ENCODE assay signal across 8 cellular contexts in genomic region chr12:124917841-124918621, GRCh38. TPM values are rescaled to one million over a fixed set of nuclear protein-coding genes. Genes with fewer than 3 reads are reported as not detected.
A peak's percentile ranks its signal among the peaks of the same experiment; 100 is the strongest.
DNase-seq lines count a peak whose midpoint lies in the region; ATAC-seq and TF ChIP-seq lines count a peak whose summit lies in the region.

No MANE protein-coding gene starts in this region.

- peaks cover 7% of the 10 kb centered on the region for H3K36me3 ChIP-seq in lower lobe of right lung

- intact Hi-C loops in lower lobe of right lung (cut with DNase I) = no loop called here

- H3K4me1 Mint-ChIP-seq in activated naive CD4-positive, alpha-beta T cell treated with anti-CD3 and anti-CD28 coated beads, Interleukin-2, amount 10 ng/mL, durations not matched to agents 7 days and 5 days = peaks cover 85% of the 10 kb centered on the region
- peaks cover 94% of the 10 kb centered on the region for H3K4me1 Mint-ChIP-seq in brain
- H3K4me1 Mint-ChIP-seq in type B pancreatic cell (ENCODE audit: unreplicated experiment) = peaks cover 59% of the 10 kb centered on the region

- H3K9me3 Mint-ChIP-seq in activated naive CD4-positive, alpha-beta T cell treated with anti-CD3 and anti-CD28 coated beads, Interleukin-2, amount 10 ng/mL, durations not matched to agents 7 days and 5 days = no peaks in the 10 kb centered on the region
- H3K9me3 Mint-ChIP-seq in brain = peaks cover 15 to 26% (median 16%) of the 10 kb centered on the region in 5 experiments
- no peaks in the 10 kb centered on the region for H3K9me3 Mint-ChIP-seq in type B pancreatic cell

- no peaks in the 10 kb centered on the region for H3K27me3 ChIP-seq in lower lobe of right lung (ENCODE audit: low read depth)

- H3K27ac Mint-ChIP-seq in activated naive CD4-positive, alpha-beta T cell treated with anti-CD3 and anti-CD28 coated beads, Interleukin-2, amount 10 ng/mL, durations not matched to agents 7 days and 5 days = peak overlapping the region; percentile 100
- H3K27ac Mint-ChIP-seq in brain = peak overlapping the region; percentile 97 to 100 (median 99)
- H3K27ac Mint-ChIP-seq in type B pancreatic cell = peak overlapping the region; percentile 99

- peaks cover 70% of the 10 kb centered on the region for H3K4me1 ChIP-seq in lower lobe of right lung

- no peaks in the 10 kb centered on the region for H3K9me3 ChIP-seq in lower lobe of right lung

- TF ChIP-seq CTCF in brain (conservative IDR thresholded peaks at IDR 0.05) (no peak), lower lobe of right lung (IDR thresholded peaks at IDR 0.05) (no peak), type B pancreatic cell (conservative IDR thresholded peaks at IDR 0.05) (no peak)

- peak overlapping the region; percentile 91 for H3K4me3 ChIP-seq in lower lobe of right lung

- DNase-seq in activated naive CD4-positive, alpha-beta T cell treated with anti-CD3 and anti-CD28 coated beads, Interleukin-2, amount 10 ng/mL, durations not matched to agents 7 days and 5 days = peak; percentile 41
- DNase-seq in activated naive CD4-positive, alpha-beta T cell treated with Interleukin-2 at 50 U/mL for 16 hours = no peak
- DNase-seq in lower lobe of right lung = no peak
- DNase-seq in type B pancreatic cell (ENCODE audit: extremely low spot score, unreplicated experiment) = no peak
- DNase-seq in NCI-H69 (lab: John Stamatoyannopoulos, UW) = no peak
- no peak for DNase-seq in kidney glomerular epithelial cell (lab: John Stamatoyannopoulos, UW)
- no peak for DNase-seq in stimulated activated CD4-positive, alpha-beta T cell treated with anti-CD3 and anti-CD28 coated beads, Interleukin-4, amount 100 ng/mL, for 4 hours

- peak overlapping the region; percentile 100 for H3K27ac ChIP-seq in lower lobe of right lung

- ATAC-seq in lower lobe of right lung = no peak

- CTCF ChIA-PET in activated naive CD4-positive, alpha-beta T cell treated with anti-CD3 and anti-CD28 coated beads, Interleukin-2, amount 10 ng/mL, durations not matched to agents 7 days and 5 days (lab: Charles Lee) = interaction anchor here (2.0 to 12.7 kb wide), 3 partner anchors 9 to 21 kb away, joined by 6 to 156 read pairs (median 26); no protein-coding TSS in a partner anchor

- peaks cover 19% of the 10 kb centered on the region for H3K36me3 Mint-ChIP-seq in activated naive CD4-positive, alpha-beta T cell treated with anti-CD3 and anti-CD28 coated beads, Interleukin-2, amount 10 ng/mL, durations not matched to agents 7 days and 5 days
- H3K36me3 Mint-ChIP-seq in brain (peaks cover 16% of the 10 kb centered on the region), type B pancreatic cell (peaks cover 17% of the 10 kb centered on the region)

- H3K27me3 Mint-ChIP-seq in activated naive CD4-positive, alpha-beta T cell treated with anti-CD3 and anti-CD28 coated beads, Interleukin-2, amount 10 ng/mL, durations not matched to agents 7 days and 5 days = peaks cover 12% of the 10 kb centered on the region
- H3K27me3 Mint-ChIP-seq in brain (peaks cover 24% of the 10 kb centered on the region), type B pancreatic cell (peaks cover 18% of the 10 kb centered on the region)

- H3K4me3 Mint-ChIP-seq in activated naive CD4-positive, alpha-beta T cell treated with anti-CD3 and anti-CD28 coated beads, Interleukin-2, amount 10 ng/mL, durations not matched to agents 7 days and 5 days = peak overlapping the region; percentile 99
- peak overlapping the region; percentile 80 to 100 (median 90) for H3K4me3 Mint-ChIP-seq in brain
- H3K4me3 Mint-ChIP-seq in type B pancreatic cell = peak overlapping the region; percentile 87

RNA-seq across cellular contexts. Expression of gene UBC, which starts 3.6 kb away (rescaled TPM):
- polyA plus RNA-seq in brain (ENCODE audit: insufficient read depth, low read depth, low replicate concordance) = 912 TPM
- total RNA-seq in lower lobe of right lung = 977 TPM
- total RNA-seq in type B pancreatic cell (ENCODE audit: low replicate concordance) = 761 and 1,411 TPM in 2 replicates

RNA-seq across cellular contexts. Expression of gene SCARB1, which starts 54.4 kb away (rescaled TPM):
- 44.7 TPM for polyA plus RNA-seq in brain (ENCODE audit: insufficient read depth, low read depth, low replicate concordance)
- 24.0 TPM for total RNA-seq in lower lobe of right lung
- total RNA-seq in type B pancreatic cell (ENCODE audit: low replicate concordance) = 23.4 and 27.7 TPM in 2 replicates
